8 cellular contexts compared by ENCODE assay signal in genomic region chr20:11204926-11205768, GRCh38.
DNase-seq lines count a peak whose midpoint lies in the region; ATAC-seq and FAIRE-seq lines count a peak whose summit lies in the region.

No MANE protein-coding gene starts in this region.

- no peaks in the 10 kb centered on the region for H3K36me3 Mint-ChIP-seq in activated T-helper 17 cell treated with anti-CD3 and anti-CD28 coated beads, Interleukin-2, amount 50 U/mL, for 72 hours (ENCODE audit: low read depth)

- peak overlapping the region in 1 of 2 donors; percentile 24 for H3K27ac ChIP-seq in small intestine (ENCODE audit: low read depth in 1 of 2, low read length in 1 of 2)

- no peak overlapping the region for H3K27ac Mint-ChIP-seq in activated T-helper 17 cell treated with anti-CD3 and anti-CD28 coated beads, Interleukin-2, amount 50 U/mL, for 72 hours

- ATAC-seq in GM19023 (IDR thresholded peaks at IDR 0.05; ENCODE audit: unreplicated experiment) (peak; percentile 73), HG03139 (IDR thresholded peaks at IDR 0.05; ENCODE audit: unreplicated experiment) (peak; percentile 76), left ventricle myocardium superior (peak; percentile 97)
- peak; percentile 64 for ATAC-seq in activated T-helper 17 cell treated with anti-CD3 and anti-CD28 coated beads, Interleukin-2, amount 50 U/mL, for 72 hours (replicated peaks)

- no peaks in the 10 kb centered on the region for H3K4me1 Mint-ChIP-seq in activated T-helper 17 cell treated with anti-CD3 and anti-CD28 coated beads, Interleukin-2, amount 50 U/mL, for 72 hours

- no peak overlapping the region for H3K4me3 ChIP-seq in small intestine (ENCODE audit: low read depth in 1 of 2, low read length in 2 of 2)

- no peaks in the 10 kb centered on the region for H3K36me3 ChIP-seq in small intestine (ENCODE audit: control insufficient read depth in 2 of 2, insufficient read depth in 2 of 2, low read length in 2 of 2)

- 4 to 28% (median 11%) methylated on average over 4 of the region's 4 CpGs for WGBS in small intestine, 3 donors

- DNase-seq in DMS153 (lab: John Stamatoyannopoulos, UW): peak; percentile 31
- DNase-seq in NCI-H446 (lab: John Stamatoyannopoulos, UW): peak; percentile 58 to 62
- DNase-seq in left ventricle myocardium superior: peak; percentile 38
- DNase-seq in small intestine: peak; percentile 82
- DNase-seq in GOT3 (lab: John Stamatoyannopoulos, UW): no peak

- H3K9me3 Mint-ChIP-seq in activated T-helper 17 cell treated with anti-CD3 and anti-CD28 coated beads, Interleukin-2, amount 50 U/mL, for 72 hours: no peaks in the 10 kb centered on the region

- no peaks in the 10 kb centered on the region for H3K27me3 ChIP-seq in small intestine (ENCODE audit: control insufficient read depth in 2 of 2, insufficient read depth in 2 of 2, low read length in 2 of 2)

- no peak overlapping the region for H3K4me3 Mint-ChIP-seq in activated T-helper 17 cell treated with anti-CD3 and anti-CD28 coated beads, Interleukin-2, amount 50 U/mL, for 72 hours

- FAIRE-seq in small intestine (lab: Jason Lieb, UNC): no peak

- H3K27me3 Mint-ChIP-seq in activated T-helper 17 cell treated with anti-CD3 and anti-CD28 coated beads, Interleukin-2, amount 50 U/mL, for 72 hours: no peaks in the 10 kb centered on the region

- intact Hi-C loops in left ventricle myocardium superior (cut with micrococcal nuclease): loop anchor here (10.0 kb wide), 1 partner anchor 530 kb away; the partner anchor contains the start of gene JAG1

- H3K4me1 ChIP-seq in small intestine (ENCODE audit: control insufficient read depth in 2 of 2, insufficient read depth in 1 of 2, low read depth in 1 of 2, low read length in 1 of 2): peaks cover 0 to 2% of the 10 kb centered on the region in 2 donors

- H3K9me3 ChIP-seq in small intestine (ENCODE audit: control insufficient read depth, low read depth): no peaks in the 10 kb centered on the region
